Comparison of ENCODE assay signal across 23 cellular contexts in the genomic region with DNA sequence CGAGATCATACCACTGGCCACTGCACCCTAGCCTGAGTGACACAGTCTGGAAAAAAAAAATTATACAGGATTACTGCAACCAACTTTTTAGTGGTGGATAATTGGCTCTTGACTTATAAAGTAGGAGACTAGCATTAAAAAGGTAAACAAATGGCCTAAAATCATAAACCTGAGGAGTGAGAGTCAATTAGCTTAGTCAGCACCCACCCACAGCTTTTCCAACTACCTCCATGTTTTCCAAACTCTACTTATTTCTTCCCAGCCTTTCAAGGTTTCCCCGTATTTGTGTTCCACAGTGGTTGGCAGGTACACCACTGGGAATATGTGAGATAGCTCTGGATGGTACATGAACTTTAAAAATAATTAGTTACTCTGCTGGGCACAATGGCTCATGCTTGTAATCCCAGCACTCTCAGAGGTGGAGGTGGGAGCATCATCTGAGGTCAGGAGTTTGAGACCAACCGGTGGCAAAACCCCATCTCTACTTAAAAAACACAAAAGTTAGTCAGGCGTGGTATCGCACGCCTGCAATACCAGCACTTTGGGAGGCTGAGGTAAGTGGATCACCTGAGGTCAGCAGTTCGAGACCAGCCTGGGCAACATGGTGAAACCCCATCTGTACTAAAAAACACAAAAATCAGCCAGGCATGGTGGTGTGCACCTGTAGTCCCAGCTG. TPM values are rescaled to one million over a fixed set of nuclear protein-coding genes. Genes with fewer than 3 reads are reported as not detected.
"Had no signal": no experiment of that assay in that cellular context is flagged by ENCODE, and none has a peak within 500 bp of the region (broad histone marks: within the 10 kb centered on the region; RNA-seq: fewer than 3 reads in every experiment).

No MANE protein-coding gene starts in this region.

- FAIRE-seq: keratinocyte had no signal

- DNase-seq: effector CD8-positive, alpha-beta T cell; endodermal cell; gastrocnemius medialis; head of caudate nucleus; left ventricle myocardium superior; lower lobe of right lung; naive thymus-derived CD8-positive, alpha-beta T cell; occipital lobe; ovary; psoas muscle; spleen; stimulated activated CD4-positive, alpha-beta T cell treated with anti-CD3 and anti-CD28 coated beads, Interleukin-4, amount 100 ng/mL, for 4 hours; upper lobe of right lung; uterus had no signal

- H3K36me3 ChIP-seq: gastrocnemius medialis, lower lobe of right lung, ovary, spleen, thoracic aorta, tibial nerve, upper lobe of right lung, uterus had no signal

- H3K9me3 ChIP-seq: gastrocnemius medialis, lower lobe of right lung, ovary, psoas muscle, spleen, thoracic aorta, tibial nerve, upper lobe of right lung, uterus had no signal

- H3K27me3 ChIP-seq: ovary had no signal

- H3K27ac ChIP-seq: gastrocnemius medialis, lower lobe of right lung, ovary, psoas muscle, skin epidermis, spleen, thoracic aorta, tibial nerve, upper lobe of right lung, uterus had no signal

- H3K4me3 ChIP-seq: gastrocnemius medialis, lower lobe of right lung, ovary, psoas muscle, skin epidermis, spleen, thoracic aorta, tibial nerve, upper lobe of right lung, uterus had no signal

- ATAC-seq: esophagus mucosa; gastrocnemius medialis; left ventricle myocardium superior; lower lobe of right lung; naive thymus-derived CD8-positive, alpha-beta T cell; psoas muscle; right cardiac atrium; stimulated activated memory B cell treated with anti-CD40 and anti-IgM and Interleukin-4, amounts not matched to agents 10 μg/mL and 1 μg/mL and 100 μg/mL, for 72 hours; upper lobe of right lung had no signal

- H3K4me1 ChIP-seq: gastrocnemius medialis, lower lobe of right lung, psoas muscle, spleen, tibial nerve, upper lobe of right lung, uterus had no signal

RNA-seq across cellular contexts. Expression of gene CYP24A1, which starts 6.7 kb away (rescaled TPM):
- total RNA-seq: glomerular endothelial cell, left ventricle myocardium superior, mesenteric fat pad, occipital lobe, psoas muscle, right cardiac atrium, spleen, thoracic aorta, tibial nerve had no signal
- polyA plus RNA-seq: naive thymus-derived CD8-positive, alpha-beta T cell; ovary; right cardiac atrium; spleen had no signal
